Comparison of ENCODE assay signal across 17 cellular contexts in the genomic region with DNA sequence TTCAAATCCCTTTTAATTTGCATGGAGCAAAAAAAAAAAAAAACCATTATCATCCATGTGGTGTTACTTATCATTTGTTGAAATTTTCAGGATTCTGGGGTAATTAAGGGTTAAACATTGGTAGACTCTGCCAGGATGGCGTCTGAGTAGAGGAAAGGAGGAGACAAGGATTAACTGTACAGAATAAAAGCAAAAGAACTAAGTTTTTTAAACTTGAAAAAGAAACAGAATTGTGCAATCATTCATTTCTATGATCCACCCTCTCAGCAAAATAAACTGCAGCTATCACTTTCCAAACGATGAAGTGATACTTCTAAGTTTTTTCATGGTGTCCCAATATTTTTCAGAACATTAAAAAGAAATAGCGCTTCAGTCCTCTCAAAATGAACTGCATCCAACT.
A peak's percentile ranks its signal among the peaks of the same experiment; 100 is the strongest.
DNase-seq lines count a peak whose midpoint lies in the region; ATAC-seq and TF ChIP-seq lines count a peak whose summit lies in the region.
"Had no signal": no experiment of that assay in that cellular context is flagged by ENCODE, and none has a peak within 500 bp of the region (broad histone marks: within the 10 kb centered on the region; RNA-seq: fewer than 3 reads in every experiment).

No MANE protein-coding gene starts in this region.

- H3K9me3 ChIP-seq in HUES64 (ENCODE audit: insufficient read depth, low read depth, low read length) = no peaks in the 10 kb centered on the region
- no peaks in the 10 kb centered on the region for H3K9me3 ChIP-seq in esophagus muscularis mucosa
- H3K9me3 ChIP-seq in left lung = no peaks in the 10 kb centered on the region
- H3K9me3 ChIP-seq in stomach smooth muscle (ENCODE audit: control insufficient read depth in 2 of 2, low read length in 2 of 2) = no peaks in the 10 kb centered on the region
- H3K9me3 ChIP-seq: breast epithelium had no signal

- peaks cover 3% of the 10 kb centered on the region; the same call in 1 of the 2 replicates for H3K4me1 ChIP-seq in HUES64 (ENCODE audit: insufficient read depth, low read length)
- H3K4me1 ChIP-seq in esophagus muscularis mucosa = peaks cover 26 to 47% (median 45%) of the 10 kb centered on the region in 4 donors
- H3K4me1 ChIP-seq in left lung = peaks cover 5 to 10% of the 10 kb centered on the region in 2 donors
- peaks cover 33% of the 10 kb centered on the region for H3K4me1 ChIP-seq in stomach smooth muscle (ENCODE audit: control insufficient read depth, insufficient read depth, low read length)
- H3K4me1 ChIP-seq: breast epithelium had no signal

- intact Hi-C loops in esophagus muscularis mucosa (cut with DNase I) = no loop called here
- intact Hi-C loops in left lung (cut with DNase I) = no loop called here

- DNase-seq in esophagus muscularis mucosa (ENCODE audit: extremely low spot score) (no peak), left lung (no peak)
- no peak for DNase-seq in stimulated activated naive CD8-positive, alpha-beta T cell treated with anti-CD3 and anti-CD28 coated beads, Interleukin-15, Interleukin-2, amounts not matched to agents 100 U/mL and 50 U/mL, for 24 hours
- no peak for DNase-seq in stimulated activated CD8-positive, alpha-beta memory T cell treated with anti-CD3 and anti-CD28 coated beads, Interleukin-4, amount 100 ng/mL, for 48 hours
- DNase-seq: activated naive CD4-positive, alpha-beta T cell; AML-193; GOT3; naive B cell; NCI-H1436 treated with DMSO at 0.1 percent for 48 hours; retina had no signal

- H3K27me3 ChIP-seq in HUES64 (ENCODE audit: insufficient read depth, low read length) = no peaks in the 10 kb centered on the region
- H3K27me3 ChIP-seq in esophagus muscularis mucosa = no peaks in the 10 kb centered on the region
- no peaks in the 10 kb centered on the region for H3K27me3 ChIP-seq in left lung
- H3K27me3 ChIP-seq in stomach smooth muscle (ENCODE audit: control insufficient read depth in 1 of 2, insufficient read depth in 2 of 2, low read length in 2 of 2) = no peaks in the 10 kb centered on the region
- H3K27me3 ChIP-seq: breast epithelium had no signal

- ATAC-seq in left lung (peak; percentile 26), GM19397 (IDR thresholded peaks at IDR 0.05; ENCODE audit: unreplicated experiment) (no peak), GM21526 (IDR thresholded peaks at IDR 0.05; ENCODE audit: low FRiP score, unreplicated experiment) (no peak)
- no peak for ATAC-seq in stimulated activated naive CD8-positive, alpha-beta T cell treated with anti-CD3 and anti-CD28 coated beads, Interleukin-15, Interleukin-2, amounts not matched to agents 100 U/mL and 50 U/mL, for 24 hours
- ATAC-seq: stimulated activated memory B cell treated with anti-CD40 and anti-IgM and Interleukin-4, amounts not matched to agents 10 μg/mL and 1 μg/mL and 100 μg/mL, for 72 hours had no signal

- no peak overlapping the region for H3K9ac ChIP-seq in HUES64 (ENCODE audit: low read depth, low read length)
- no peak overlapping the region for H3K9ac ChIP-seq in stomach smooth muscle (ENCODE audit: low read length in 2 of 2)
- H3K9ac ChIP-seq: KMS-11 had no signal

- WGBS in HUES64 = 85% methylated on average over 3 of the region's 3 CpGs
- WGBS in esophagus muscularis mucosa = 29% methylated on average over 3 of the region's 3 CpGs

- TF ChIP-seq CTCF in esophagus muscularis mucosa (IDR thresholded peaks at IDR 0.05) (no peak), left lung (IDR thresholded peaks at IDR 0.05) (no peak)

- H3K27ac ChIP-seq in HUES64 (ENCODE audit: low read depth, low read length) (peak overlapping the region; percentile 19; the same call in 1 of the 2 replicates), esophagus muscularis mucosa (replicated peaks in 1 of 4) (peak overlapping the region; percentile 60 to 72 (median 66)), left lung (peak overlapping the region in 1 of 2 donors; percentile 21), stomach smooth muscle (ENCODE audit: low read length) (peak overlapping the region; percentile 80)
- H3K27ac ChIP-seq: KMS-11 had no signal

- peaks cover 72% of the 10 kb centered on the region for H3K36me3 ChIP-seq in HUES64 (ENCODE audit: insufficient read depth, low read length)
- peaks cover 0 to 40% (median 11%) of the 10 kb centered on the region in 4 donors for H3K36me3 ChIP-seq in esophagus muscularis mucosa
- peaks cover 0 to 41% of the 10 kb centered on the region in 2 donors for H3K36me3 ChIP-seq in left lung
- peaks cover 0 to 3% of the 10 kb centered on the region in 2 donors for H3K36me3 ChIP-seq in stomach smooth muscle (ENCODE audit: control insufficient read depth in 2 of 2, insufficient read depth in 2 of 2, low read length in 2 of 2)
- H3K36me3 ChIP-seq: breast epithelium had no signal

- H3K4me3 ChIP-seq in HUES64 (ENCODE audit: low read length) (no peak overlapping the region), esophagus muscularis mucosa (peak overlapping the region in 1 of 4 donors; percentile 8), left lung (no peak overlapping the region), stomach smooth muscle (ENCODE audit: low read length in 2 of 2) (peak overlapping the region; percentile 6 to 35)
- H3K4me3 ChIP-seq: breast epithelium had no signal

- TF ChIP-seq EP300 in esophagus muscularis mucosa (IDR thresholded peaks at IDR 0.05) = no peak

- no peak for TF ChIP-seq POLR2A in esophagus muscularis mucosa (IDR thresholded peaks at IDR 0.05; ENCODE audit: low read depth)

Comparison
In these comparisons a context has a peak if more than half of its experiments do, and no peak if none do; other contexts are left out.
1. H3K4me3 ChIP-seq: peak in stomach smooth muscle (2 of 2); none in HUES64 (single experiment) and left lung (0 of 2).